Comparison of ENCODE assay signal across 26 cellular contexts in the genomic region with DNA sequence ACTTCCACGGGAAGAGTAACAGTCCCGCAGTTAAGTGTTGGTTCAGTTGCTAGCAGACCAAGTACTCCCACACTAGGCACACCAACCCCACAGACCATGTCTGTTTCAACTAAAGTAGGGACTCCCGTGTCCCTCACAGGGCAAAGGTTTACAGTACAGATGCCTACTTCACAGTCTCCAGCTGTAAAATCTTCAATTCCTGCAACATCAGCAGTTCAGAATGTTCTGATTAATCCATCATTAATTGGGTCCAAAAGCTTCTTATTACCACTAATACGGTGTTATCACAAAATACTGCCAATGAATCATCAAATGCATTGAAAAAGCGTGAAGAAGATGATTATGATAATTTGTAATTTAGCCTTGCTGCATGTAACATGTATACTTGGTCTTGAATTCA.
"Had no signal": no experiment of that assay in that cellular context is flagged by ENCODE, and none has a peak within 500 bp of the region (broad histone marks: within the 10 kb centered on the region; RNA-seq: fewer than 3 reads in every experiment).

No MANE protein-coding gene starts in this region.

- H3K27ac Mint-ChIP-seq: activated B cell treated with CpG ODN at 0.5 μM for 24 hours; activated CD8-positive, alpha-beta T cell treated with anti-CD3 and anti-CD28 coated beads for 36 hours; activated naive CD8-positive, alpha-beta T cell; activated T-helper 17 cell treated with anti-CD3 and anti-CD28 coated beads, Interleukin-2, amount 50 U/mL, for 72 hours; dendritic cell treated with granulocyte-macrophage colony-stimulating factor and Interleukin-4, amounts not matched to agents 40 ng/mL and 50 ng/mL, for 4 days; endodermal cell had no signal

- H3K27me3 ChIP-seq: brain microvascular endothelial cell, colonic mucosa, dorsolateral prefrontal cortex had no signal

- DNase-seq: activated B cell treated with CpG ODN at 0.5 μM for 24 hours; activated CD4-positive, alpha-beta T cell treated with anti-CD3 and anti-CD28 coated beads for 48 hours; activated CD4-positive, alpha-beta T cell treated with anti-CD3 and anti-CD28 coated beads, Interleukin-2, amount 50 U/mL, for 1 hour; activated CD4-positive, alpha-beta T cell treated with anti-CD3 and anti-CD28 coated beads, Interleukin-2, amount 50 U/mL, for 48 hours; activated CD8-positive, alpha-beta memory T cell treated with anti-CD3 and anti-CD28 coated beads for 24 hours; activated CD8-positive, alpha-beta T cell treated with anti-CD3 and anti-CD28 coated beads for 36 hours; activated effector memory CD4-positive, alpha-beta T cell treated with Interleukin-2 at 50 U/mL for 16 hours; activated gamma-delta T cell treated with Interleukin-2 at 50 U/mL for 16 hours; activated naive CD4-positive, alpha-beta T cell treated with anti-CD3 and anti-CD28 coated beads, Interleukin-2, amount 50 U/mL, for 16 hours; activated naive CD4-positive, alpha-beta T cell treated with Interleukin-2 at 50 U/mL for 16 hours; activated T-cell treated with anti-CD3 and anti-CD28 coated beads, Interleukin-2, amount 50 U/mL, for 4 hours; amniotic stem cell; anterior cingulate cortex; brain microvascular endothelial cell; caudate nucleus; colonic mucosa; dorsolateral prefrontal cortex; effector memory CD4-positive, alpha-beta T cell; endodermal cell; foreskin fibroblast; head of caudate nucleus; T1000; WERI-Rb-1 had no signal

- H3K9me3 ChIP-seq: colonic mucosa had no signal

- H3K27me3 Mint-ChIP-seq: activated B cell treated with CpG ODN at 0.5 μM for 24 hours; activated CD8-positive, alpha-beta T cell treated with anti-CD3 and anti-CD28 coated beads for 36 hours; activated naive CD8-positive, alpha-beta T cell; activated T-helper 17 cell treated with anti-CD3 and anti-CD28 coated beads, Interleukin-2, amount 50 U/mL, for 72 hours; dendritic cell treated with granulocyte-macrophage colony-stimulating factor and Interleukin-4, amounts not matched to agents 40 ng/mL and 50 ng/mL, for 4 days had no signal

- H3K4me3 ChIP-seq: colonic mucosa, dorsolateral prefrontal cortex had no signal

- H3K27ac ChIP-seq: brain microvascular endothelial cell, colonic mucosa, dorsolateral prefrontal cortex, WERI-Rb-1 had no signal

- H3K4me3 Mint-ChIP-seq: activated B cell treated with CpG ODN at 0.5 μM for 24 hours; activated CD8-positive, alpha-beta T cell treated with anti-CD3 and anti-CD28 coated beads for 36 hours; activated naive CD8-positive, alpha-beta T cell; activated T-cell treated with anti-CD3 and anti-CD28 coated beads, Interleukin-2, amount 50 U/mL, for 4 hours; activated T-helper 17 cell treated with anti-CD3 and anti-CD28 coated beads, Interleukin-2, amount 50 U/mL, for 72 hours; dendritic cell treated with granulocyte-macrophage colony-stimulating factor and Interleukin-4, amounts not matched to agents 40 ng/mL and 50 ng/mL, for 4 days; endodermal cell had no signal

- H3K4me1 ChIP-seq: colonic mucosa had no signal

- H3K36me3 ChIP-seq: brain microvascular endothelial cell, colonic mucosa, WERI-Rb-1 had no signal
